ENCODE assay signal across 25 cellular contexts in the genomic region with DNA sequence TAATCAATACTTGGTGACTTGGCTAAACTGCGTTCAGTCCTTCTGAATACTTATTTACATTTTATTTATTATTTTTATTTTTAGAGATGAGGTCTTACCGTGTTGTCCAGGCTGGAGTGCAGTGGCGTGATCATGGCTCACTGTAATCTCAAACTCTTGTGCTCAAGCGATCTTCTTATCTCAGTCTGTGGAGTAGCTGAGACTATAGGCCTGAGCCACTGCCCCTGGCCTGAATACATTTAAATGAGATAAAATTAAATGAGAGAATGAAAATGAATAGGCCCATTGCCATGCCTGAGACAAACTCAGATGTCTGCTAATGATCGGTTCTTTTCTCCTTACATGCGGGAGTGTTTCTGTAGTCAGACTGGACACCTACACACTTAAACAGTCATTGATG.
A peak's percentile ranks its signal among the peaks of the same experiment; 100 is the strongest.
DNase-seq lines count a peak whose midpoint lies in the region; ATAC-seq and TF ChIP-seq lines count a peak whose summit lies in the region.
"Had no signal": no experiment of that assay in that cellular context is flagged by ENCODE, and none has a peak within 500 bp of the region (broad histone marks: within the 10 kb centered on the region; RNA-seq: fewer than 3 reads in every experiment).

No MANE protein-coding gene starts in this region.

- H3K36me3 ChIP-seq in body of pancreas (replicated peaks in 1 of 2; ENCODE audit: insufficient read depth in 1 of 2, low read depth in 2 of 2) = no peaks in the 10 kb centered on the region
- H3K36me3 ChIP-seq in tibial nerve = no peaks in the 10 kb centered on the region
- H3K36me3 ChIP-seq: BE2C, upper lobe of right lung had no signal

- H3K27ac ChIP-seq in body of pancreas = peak overlapping the region in 3 of 4 donors; percentile 14 to 66 (median 22)
- peak overlapping the region; percentile 24 to 92 (median 76) for H3K27ac ChIP-seq in tibial nerve
- H3K27ac ChIP-seq: VCaP had no signal

- H3K9me3 Mint-ChIP-seq in activated T-cell treated with anti-CD3 and anti-CD28 coated beads, Interleukin-2, amount 50 U/mL, for 72 hours = no peaks in the 10 kb centered on the region
- peaks cover 5% of the 10 kb centered on the region for H3K9me3 Mint-ChIP-seq in nephron progenitor cell
- H3K9me3 Mint-ChIP-seq: activated CD4-positive, alpha-beta T cell treated with anti-CD3 and anti-CD28 coated beads, Interleukin-2, amount 10 ng/mL, durations not matched to agents 24 days and 14 days; activated naive CD8-positive, alpha-beta T cell treated with anti-CD3 and anti-CD28 coated beads, Interleukin-2, amount 50 U/mL, for 24 hours; activated T-helper 2 cell treated with anti-CD3 and anti-CD28 coated beads, Interferon-gamma antibody, Interleukin-2, Interleukin-4, amounts not matched to agents 10 μg/mL and 5 μg/mL and 100 μg/mL, durations not matched to agents 14 hours and 24 hours and 36 hours; immature natural killer cell; stimulated activated naive CD8-positive, alpha-beta T cell treated with anti-CD3 and anti-CD28 coated beads, Interleukin-15, amount 100 ng/mL, for 72 hours had no signal

- no peaks in the 10 kb centered on the region for H3K36me3 Mint-ChIP-seq in activated T-cell treated with anti-CD3 and anti-CD28 coated beads, Interleukin-2, amount 50 U/mL, for 72 hours (ENCODE audit: insufficient read depth in 2 of 2)
- peaks cover 23% of the 10 kb centered on the region for H3K36me3 Mint-ChIP-seq in nephron progenitor cell (ENCODE audit: low read depth)
- H3K36me3 Mint-ChIP-seq: activated CD8-positive, alpha-beta memory T cell treated with anti-CD3 and anti-CD28 coated beads, Interleukin-2, amount 10 ng/mL, durations not matched to agents 7 days and 5 days had no signal

- no peak for ATAC-seq in activated T-cell treated with anti-CD3 and anti-CD28 coated beads, Interleukin-2, amount 50 U/mL, for 72 hours (replicated peaks in 1 of 2)
- no peak for ATAC-seq in body of pancreas
- no peak for ATAC-seq in GM19467 (IDR thresholded peaks at IDR 0.05; ENCODE audit: unreplicated experiment)
- ATAC-seq: activated CD8-positive, alpha-beta memory T cell treated with anti-CD3 and anti-CD28 coated beads, Interleukin-2, amount 10 ng/mL, durations not matched to agents 7 days and 5 days; activated naive CD8-positive, alpha-beta T cell treated with anti-CD3 and anti-CD28 coated beads, Interleukin-2, amount 50 U/mL, for 24 hours; stimulated activated naive CD8-positive, alpha-beta T cell treated with anti-CD3 and anti-CD28 coated beads, Interleukin-15, amount 100 ng/mL, for 72 hours; T-helper 17 cell had no signal

- intact Hi-C loops in body of pancreas (cut with DNase I) = no loop called here

- no peak for DNase-seq in activated T-cell treated with anti-CD3 and anti-CD28 coated beads, Interleukin-2, amount 50 U/mL, for 72 hours
- no peak for DNase-seq in activated T-cell treated with anti-CD3 and anti-CD28 coated beads, Interleukin-2, amount 50 U/mL, for 1 hour
- DNase-seq in body of pancreas (no peak), nephron progenitor cell (no peak), tibial nerve (ENCODE audit: low spot score in 2 of 2) (no peak), NCI-H128 (lab: John Stamatoyannopoulos, UW; ENCODE audit: unreplicated experiment) (no peak), NCI-H2029 treated with DMSO at 0.1 percent for 48 hours (lab: John Stamatoyannopoulos, UW) (no peak)
- DNase-seq: activated CD4-positive, alpha-beta T cell treated with anti-CD3 and anti-CD28 coated beads, Interleukin-2, amount 10 ng/mL, durations not matched to agents 24 days and 14 days; activated CD8-positive, alpha-beta memory T cell treated with anti-CD3 and anti-CD28 coated beads, Interleukin-2, amount 10 ng/mL, durations not matched to agents 7 days and 5 days; activated naive CD8-positive, alpha-beta T cell treated with anti-CD3 and anti-CD28 coated beads, Interleukin-2, amount 50 U/mL, for 24 hours; BE2C; Caco-2; dermis blood vessel endothelial cell; immature natural killer cell; Kasumi-1; NCI-H1092; NCI-H2081; NCI-H510A; stimulated activated naive CD8-positive, alpha-beta T cell treated with anti-CD3 and anti-CD28 coated beads, Interleukin-15, amount 100 ng/mL, for 72 hours; T-helper 17 cell; upper lobe of right lung had no signal

- no peak for TF ChIP-seq POLR2A in body of pancreas (IDR thresholded peaks at IDR 0.05)
- no peak for TF ChIP-seq POLR2A in tibial nerve (IDR thresholded peaks at IDR 0.05)

- no peak overlapping the region for H3K4me3 ChIP-seq in body of pancreas
- no peak overlapping the region for H3K4me3 ChIP-seq in tibial nerve
- H3K4me3 ChIP-seq: SK-N-MC, upper lobe of right lung had no signal

- H3K4me3 Mint-ChIP-seq in activated T-cell treated with anti-CD3 and anti-CD28 coated beads, Interleukin-2, amount 50 U/mL, for 72 hours = no peak overlapping the region
- no peak overlapping the region for H3K4me3 Mint-ChIP-seq in nephron progenitor cell
- H3K4me3 Mint-ChIP-seq: activated CD4-positive, alpha-beta T cell treated with anti-CD3 and anti-CD28 coated beads, Interleukin-2, amount 10 ng/mL, durations not matched to agents 24 days and 14 days; activated CD8-positive, alpha-beta memory T cell treated with anti-CD3 and anti-CD28 coated beads, Interleukin-2, amount 10 ng/mL, durations not matched to agents 7 days and 5 days; activated naive CD8-positive, alpha-beta T cell treated with anti-CD3 and anti-CD28 coated beads, Interleukin-2, amount 50 U/mL, for 24 hours; immature natural killer cell; stimulated activated naive CD8-positive, alpha-beta T cell treated with anti-CD3 and anti-CD28 coated beads, Interleukin-15, amount 100 ng/mL, for 72 hours; T-helper 17 cell had no signal

- 39 to 46% methylated on average over 6 of the region's 6 CpGs for WGBS in body of pancreas, 2 donors
- WGBS in tibial nerve, 2 donors = 65% methylated on average over 6 of the region's 6 CpGs

- H3K27me3 Mint-ChIP-seq in activated T-cell treated with anti-CD3 and anti-CD28 coated beads, Interleukin-2, amount 50 U/mL, for 72 hours (ENCODE audit: low read depth) = no peaks in the 10 kb centered on the region
- peaks cover 4% of the 10 kb centered on the region for H3K27me3 Mint-ChIP-seq in nephron progenitor cell (ENCODE audit: low read depth, poor library complexity)
- H3K27me3 Mint-ChIP-seq: activated CD4-positive, alpha-beta T cell treated with anti-CD3 and anti-CD28 coated beads, Interleukin-2, amount 10 ng/mL, durations not matched to agents 24 days and 14 days; activated CD8-positive, alpha-beta memory T cell treated with anti-CD3 and anti-CD28 coated beads, Interleukin-2, amount 10 ng/mL, durations not matched to agents 7 days and 5 days; activated naive CD8-positive, alpha-beta T cell treated with anti-CD3 and anti-CD28 coated beads, Interleukin-2, amount 50 U/mL, for 24 hours; stimulated activated naive CD8-positive, alpha-beta T cell treated with anti-CD3 and anti-CD28 coated beads, Interleukin-15, amount 100 ng/mL, for 72 hours; T-helper 17 cell had no signal

- H3K9me3 ChIP-seq in body of pancreas = no peaks in the 10 kb centered on the region
- no peaks in the 10 kb centered on the region for H3K9me3 ChIP-seq in tibial nerve
- H3K9me3 ChIP-seq: BE2C, Caco-2, upper lobe of right lung had no signal

- TF ChIP-seq CTCF in body of pancreas (IDR thresholded peaks at IDR 0.05) (no peak), nephron progenitor cell (IDR thresholded peaks at IDR 0.05) (no peak), tibial nerve (IDR thresholded peaks at IDR 0.05) (no peak)

- H3K4me1 ChIP-seq in body of pancreas = peaks cover 87% of the 10 kb centered on the region
- H3K4me1 ChIP-seq in tibial nerve = peaks cover 0 to 100% (median 55%) of the 10 kb centered on the region in 4 donors

- TF ChIP-seq EP300 in tibial nerve (IDR thresholded peaks at IDR 0.05) = no peak

- H3K4me1 Mint-ChIP-seq in activated T-cell treated with anti-CD3 and anti-CD28 coated beads, Interleukin-2, amount 50 U/mL, for 72 hours (ENCODE audit: low read depth) = peaks cover 53% of the 10 kb centered on the region
- H3K4me1 Mint-ChIP-seq in nephron progenitor cell = peaks cover 73% of the 10 kb centered on the region

- H3K27me3 ChIP-seq in body of pancreas = no peaks in the 10 kb centered on the region
- no peaks in the 10 kb centered on the region for H3K27me3 ChIP-seq in tibial nerve
- H3K27me3 ChIP-seq: BE2C, upper lobe of right lung had no signal

- peak overlapping the region; percentile 19 for H3K27ac Mint-ChIP-seq in activated T-cell treated with anti-CD3 and anti-CD28 coated beads, Interleukin-2, amount 50 U/mL, for 72 hours
- peak overlapping the region; percentile 57 for H3K27ac Mint-ChIP-seq in nephron progenitor cell
- H3K27ac Mint-ChIP-seq: activated CD4-positive, alpha-beta T cell treated with anti-CD3 and anti-CD28 coated beads, Interleukin-2, amount 10 ng/mL, durations not matched to agents 24 days and 14 days; activated CD8-positive, alpha-beta memory T cell treated with anti-CD3 and anti-CD28 coated beads, Interleukin-2, amount 10 ng/mL, durations not matched to agents 7 days and 5 days; activated naive CD8-positive, alpha-beta T cell treated with anti-CD3 and anti-CD28 coated beads, Interleukin-2, amount 50 U/mL, for 24 hours; activated T-helper 2 cell treated with anti-CD3 and anti-CD28 coated beads, Interferon-gamma antibody, Interleukin-2, Interleukin-4, amounts not matched to agents 10 μg/mL and 5 μg/mL and 100 μg/mL, durations not matched to agents 14 hours and 24 hours and 36 hours; stimulated activated naive CD8-positive, alpha-beta T cell treated with anti-CD3 and anti-CD28 coated beads, Interleukin-15, amount 100 ng/mL, for 72 hours; T-helper 17 cell had no signal
